ENCODE assay signal across 15 cellular contexts in genomic region chr4:740656-741282, GRCh38. TPM values are rescaled to one million over a fixed set of nuclear protein-coding genes. Genes with fewer than 3 reads are reported as not detected.
"Had no signal": no experiment of that assay in that cellular context is flagged by ENCODE, and none has a peak within 500 bp of the region (broad histone marks: within the 10 kb centered on the region; RNA-seq: fewer than 3 reads in every experiment).

No MANE protein-coding gene starts in this region.

- H3K27me3 ChIP-seq: esophagus muscularis mucosa, heart right ventricle, thyroid gland had no signal

- H3K4me3 ChIP-seq: esophagus muscularis mucosa, heart right ventricle, skin epidermis, thyroid gland had no signal

- H3K4me1 ChIP-seq: heart right ventricle, thyroid gland had no signal

- H3K27ac ChIP-seq: esophagus muscularis mucosa, heart right ventricle, skin epidermis, thyroid gland had no signal

- H3K9me3 ChIP-seq: esophagus muscularis mucosa, heart right ventricle, thyroid gland had no signal

- FAIRE-seq: endometrium, urothelium cell line had no signal

- DNase-seq: activated B cell treated with CpG ODN at 0.5 μM for 24 hours; activated CD4-positive, alpha-beta T cell treated with anti-CD3 and anti-CD28 coated beads, Interleukin-2, amount 10 ng/mL, durations not matched to agents 7 days and 5 days; activated CD8-positive, alpha-beta memory T cell treated with anti-CD3 and anti-CD28 coated beads for 24 hours; activated naive CD4-positive, alpha-beta T cell treated with anti-CD3 and anti-CD28 coated beads for 36 hours; activated T-cell treated with anti-CD3 and anti-CD28 coated beads for 4 hours; foreskin melanocyte; heart right ventricle; kidney glomerular epithelial cell; retina; T-helper 1 cell; thyroid gland had no signal

RNA-seq across cellular contexts. Expression of gene SLC49A3, which starts 51.8 kb away (rescaled TPM):
- total RNA-seq: activated naive CD4-positive, alpha-beta T cell treated with anti-CD3 and anti-CD28 coated beads for 36 hours had no signal
